In the genomic region with DNA sequence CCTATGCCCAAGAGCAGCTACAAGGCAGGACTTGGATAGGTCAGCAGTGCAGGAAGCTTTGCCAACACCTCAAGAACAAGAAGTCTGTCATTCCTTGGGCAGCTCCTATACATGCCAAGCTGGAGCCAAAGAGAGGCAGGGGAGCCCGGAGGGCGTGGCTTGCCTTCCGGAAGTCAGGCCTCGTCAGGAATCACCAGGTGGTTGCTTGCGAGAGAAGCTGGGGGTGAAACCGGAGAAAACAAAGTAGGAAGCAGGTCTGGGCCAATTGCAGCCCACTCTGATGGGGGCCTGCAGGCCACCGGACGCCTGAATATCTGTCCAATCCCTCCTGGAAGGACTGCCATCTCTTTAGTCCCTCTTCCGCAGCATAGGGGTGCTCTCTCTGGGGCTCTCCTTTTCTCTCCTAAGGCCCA, we compare ENCODE assay signal across 8 cellular contexts. TPM values are rescaled to one million over a fixed set of nuclear protein-coding genes. Genes with fewer than 3 reads are reported as not detected.
DNase-seq lines count a peak whose midpoint lies in the region; ATAC-seq and TF ChIP-seq lines count a peak whose summit lies in the region.

No MANE protein-coding gene starts in this region.

- no peak overlapping the region for H3K27ac Mint-ChIP-seq in activated naive CD4-positive, alpha-beta T cell treated with anti-CD3 and anti-CD28 coated beads, Interleukin-2, amount 50 U/mL, for 24 hours

- peak overlapping the region; percentile 22 to 46 for H3K9ac ChIP-seq in colonic mucosa (ENCODE audit: low read depth in 2 of 2, low read length in 2 of 2)

- H3K36me3 Mint-ChIP-seq in activated naive CD4-positive, alpha-beta T cell treated with anti-CD3 and anti-CD28 coated beads, Interleukin-2, amount 50 U/mL, for 24 hours = peaks cover 6% of the 10 kb centered on the region

- no peak for TF ChIP-seq CTCF in colonic mucosa (IDR thresholded peaks at IDR 0.05)

- ATAC-seq in GM18519 (IDR thresholded peaks at IDR 0.05; ENCODE audit: low FRiP score, unreplicated experiment) (no peak), HG02588 (IDR thresholded peaks at IDR 0.05; ENCODE audit: unreplicated experiment) (no peak)

- H3K9me3 ChIP-seq in colonic mucosa (no peaks in the 10 kb centered on the region), mononuclear cell (ENCODE audit: low read depth, low read length) (no peaks in the 10 kb centered on the region)

- H3K4me3 ChIP-seq in colonic mucosa (peak overlapping the region; percentile 97), mononuclear cell (ENCODE audit: low read length) (peak overlapping the region; percentile 38)

- peaks cover 24% of the 10 kb centered on the region for H3K4me1 Mint-ChIP-seq in activated naive CD4-positive, alpha-beta T cell treated with anti-CD3 and anti-CD28 coated beads, Interleukin-2, amount 50 U/mL, for 24 hours

- intact Hi-C loops in colonic mucosa (cut with DNase I) = loop anchor here (5.0 kb wide), 1 partner anchor 48 kb away; no protein-coding TSS in a partner anchor

- no peak overlapping the region for H3K27ac ChIP-seq in colonic mucosa

- H3K9me3 Mint-ChIP-seq in activated naive CD4-positive, alpha-beta T cell treated with anti-CD3 and anti-CD28 coated beads, Interleukin-2, amount 50 U/mL, for 24 hours = no peaks in the 10 kb centered on the region

- no peak for DNase-seq in activated naive CD4-positive, alpha-beta T cell treated with anti-CD3 and anti-CD28 coated beads, Interleukin-2, amount 50 U/mL, for 16 hours
- DNase-seq in NCI-H82 treated with DMSO at 0.1 percent for 48 hours (lab: John Stamatoyannopoulos, UW; ENCODE audit: unreplicated experiment) (peak; percentile 37), colonic mucosa (peak; percentile 34), epidermal melanocyte (ENCODE audit: insufficient read length, low spot score) (no peak)

- peak overlapping the region; percentile 87 for H3K4me3 Mint-ChIP-seq in activated naive CD4-positive, alpha-beta T cell treated with anti-CD3 and anti-CD28 coated beads, Interleukin-2, amount 50 U/mL, for 24 hours

- H3K4me1 ChIP-seq in colonic mucosa (peaks cover 6% of the 10 kb centered on the region), mononuclear cell (ENCODE audit: insufficient read depth, low read length) (peaks cover 19% of the 10 kb centered on the region)

- H3K27me3 ChIP-seq in colonic mucosa = no peaks in the 10 kb centered on the region
- no peaks in the 10 kb centered on the region for H3K27me3 ChIP-seq in mononuclear cell (ENCODE audit: insufficient read depth, low read length)

- H3K36me3 ChIP-seq in colonic mucosa = no peaks in the 10 kb centered on the region

- H3K27me3 Mint-ChIP-seq in activated naive CD4-positive, alpha-beta T cell treated with anti-CD3 and anti-CD28 coated beads, Interleukin-2, amount 50 U/mL, for 24 hours = no peaks in the 10 kb centered on the region

RNA-seq across cellular contexts. Expression of a gene that starts 0.8 kb away (rescaled TPM):
- 10 to 100 TPM; 10.5 to 11.3 TPM for total RNA-seq in colonic mucosa
- 18.7 TPM for total RNA-seq in mononuclear cell

RNA-seq across cellular contexts. Expression of a gene that starts 48.1 kb away (rescaled TPM):
- total RNA-seq in colonic mucosa = 10 to 100 TPM; 49.2 to 65.0 TPM
- 45.4 TPM for total RNA-seq in mononuclear cell

RNA-seq across cellular contexts. Expression of a gene that starts 53.0 kb away (rescaled TPM):
- total RNA-seq in colonic mucosa (10 to 100 TPM; 18.0 to 25.1 TPM), mononuclear cell (85.6 TPM)

Comparison
In these comparisons a context has a peak if more than half of its experiments do, and no peak if none do; other contexts are left out.
1. DNase-seq: peak in NCI-H82 treated with DMSO at 0.1 percent for 48 hours (single experiment) and colonic mucosa (single experiment); none in activated naive CD4-positive, alpha-beta T cell treated with anti-CD3 and anti-CD28 coated beads, Interleukin-2, amount 50 U/mL, for 16 hours (single experiment) and epidermal melanocyte (single experiment).